In genomic region chr7:132777419-132777818, GRCh38 we compare ENCODE assay signal across 17 cellular contexts.
DNase-seq lines count a peak whose midpoint lies in the region; ATAC-seq and TF ChIP-seq lines count a peak whose summit lies in the region.
"Had no signal": no experiment of that assay in that cellular context is flagged by ENCODE, and none has a peak within 500 bp of the region (broad histone marks: within the 10 kb centered on the region; RNA-seq: fewer than 3 reads in every experiment).

No MANE protein-coding gene starts in this region.

- H3K27me3 ChIP-seq in CD4-positive, CD25-positive, alpha-beta regulatory T cell (ENCODE audit: control insufficient read depth, insufficient read depth, low read length), result no peaks in the 10 kb centered on the region
- no peaks in the 10 kb centered on the region for H3K27me3 ChIP-seq in OCI-LY1 (ENCODE audit: insufficient read depth, low read length)

- H3K27ac ChIP-seq in CD4-positive, CD25-positive, alpha-beta regulatory T cell (ENCODE audit: insufficient read depth, low read length, poor library complexity, severe bottlenecking), result no peak overlapping the region
- no peak overlapping the region for H3K27ac ChIP-seq in OCI-LY1 (ENCODE audit: low read depth, low read length, poor library complexity, severe bottlenecking)
- H3K27ac ChIP-seq: RWPE1 had no signal

- peak overlapping the region; percentile 20; the same call in 1 of the 2 replicates for H3K4me2 ChIP-seq in OCI-LY1 (ENCODE audit: low read length)

- no peaks in the 10 kb centered on the region for H3K9me2 ChIP-seq in OCI-LY1 (ENCODE audit: low read depth, low read length)

- peak; percentile 42 to 54 for ATAC-seq in CD4-positive, CD25-positive, alpha-beta regulatory T cell (ENCODE audit: low read depth in 2 of 2)
- ATAC-seq in memory B cell (ENCODE audit: low read depth) (no peak), GM21619 (IDR thresholded peaks at IDR 0.05; ENCODE audit: unreplicated experiment) (no peak), HG02642 (IDR thresholded peaks at IDR 0.05; ENCODE audit: poor library complexity, unreplicated experiment) (no peak)

- H2AFZ ChIP-seq in OCI-LY1 (ENCODE audit: low read length), result no peak overlapping the region

- H3K27ac Mint-ChIP-seq in CD14-positive monocyte, result no peak overlapping the region
- H3K27ac Mint-ChIP-seq in CD4-positive, CD25-positive, alpha-beta regulatory T cell, result peak overlapping the region in 2 of 3 donors; percentile 84 to 85
- no peak overlapping the region for H3K27ac Mint-ChIP-seq in memory B cell
- H3K27ac Mint-ChIP-seq: B cell had no signal

- TF ChIP-seq CTCF in CD14-positive monocyte (IDR thresholded peaks at IDR 0.05), result no peak
- TF ChIP-seq CTCF in OCI-LY1 (IDR thresholded peaks at IDR 0.05; ENCODE audit: low read length), result no peak

- intact Hi-C loops in CD14-positive monocyte (cut with micrococcal nuclease), result no loop called here

- no peaks in the 10 kb centered on the region for H3K36me3 ChIP-seq in CD4-positive, CD25-positive, alpha-beta regulatory T cell (ENCODE audit: control insufficient read depth, insufficient read depth, low read length)
- no peaks in the 10 kb centered on the region for H3K36me3 ChIP-seq in OCI-LY1 (ENCODE audit: insufficient read depth, low read length)
- H3K36me3 ChIP-seq: HAP-1 had no signal

- H3K4me3 ChIP-seq in CD4-positive, CD25-positive, alpha-beta regulatory T cell (ENCODE audit: low read depth, low read length), result peak overlapping the region; percentile 80
- no peak overlapping the region for H3K4me3 ChIP-seq in OCI-LY1 (ENCODE audit: low read depth, low read length, poor library complexity, severe bottlenecking)
- H3K4me3 ChIP-seq: HAP-1 had no signal

- no peak overlapping the region for H3K9ac ChIP-seq in OCI-LY1 (ENCODE audit: low read length)

- no peaks in the 10 kb centered on the region for H3F3A ChIP-seq in OCI-LY1 (ENCODE audit: insufficient read depth, low read length)

- H3K79me2 ChIP-seq in OCI-LY1 (ENCODE audit: insufficient read depth, low read length), result no peaks in the 10 kb centered on the region

- DNase-seq in CD14-positive monocyte (ENCODE audit: low spot score) (no peak), memory B cell (ENCODE audit: low spot score in 2 of 2) (no peak), foreskin melanocyte (no peak)
- DNase-seq in CD4-positive, CD25-positive, alpha-beta regulatory T cell, result peak in 2 of 3 donors; percentile 6 to 38
- DNase-seq: DND-41, IMR-90, Kasumi-1, NCI-H1436, NCI-H2029, NCI-H2171 treated with DMSO at 0.1 percent for 48 hours, NCI-H748 treated with DMSO at 0.1 percent for 48 hours had no signal

- peaks cover 6% of the 10 kb centered on the region for H3K4me1 ChIP-seq in CD4-positive, CD25-positive, alpha-beta regulatory T cell (ENCODE audit: control insufficient read depth, insufficient read depth, low read length, poor library complexity, severe bottlenecking)
- peaks cover 5% of the 10 kb centered on the region for H3K4me1 ChIP-seq in OCI-LY1 (ENCODE audit: insufficient read depth, low read length, severe bottlenecking)
- H3K4me1 ChIP-seq: HAP-1 had no signal

- H3K4me1 Mint-ChIP-seq in CD14-positive monocyte (peaks cover 13% of the 10 kb centered on the region), memory B cell (peaks cover 12% of the 10 kb centered on the region)
- peaks cover 10 to 30% (median 19%) of the 10 kb centered on the region in 4 donors for H3K4me1 Mint-ChIP-seq in CD4-positive, CD25-positive, alpha-beta regulatory T cell

- no peaks in the 10 kb centered on the region for H4K20me1 ChIP-seq in OCI-LY1 (ENCODE audit: insufficient read depth, low read length)

- no peaks in the 10 kb centered on the region for H3K9me3 ChIP-seq in CD4-positive, CD25-positive, alpha-beta regulatory T cell (ENCODE audit: control insufficient read depth in 2 of 2, low read length in 2 of 2)
- H3K9me3 ChIP-seq in OCI-LY1 (ENCODE audit: low read length), result no peaks in the 10 kb centered on the region
- H3K9me3 ChIP-seq: HAP-1 had no signal

- H3K9me3 Mint-ChIP-seq in CD14-positive monocyte, result peaks cover 0 to 3% (median 0%) of the 10 kb centered on the region in 7 donors
- peaks cover 0 to 9% (median 0%) of the 10 kb centered on the region in 7 donors for H3K9me3 Mint-ChIP-seq in CD4-positive, CD25-positive, alpha-beta regulatory T cell
- H3K9me3 Mint-ChIP-seq in memory B cell, result peaks cover 2% of the 10 kb centered on the region

- no peaks in the 10 kb centered on the region for H3K36me3 Mint-ChIP-seq in CD14-positive monocyte
- H3K36me3 Mint-ChIP-seq in CD4-positive, CD25-positive, alpha-beta regulatory T cell, result peaks cover 4% of the 10 kb centered on the region
- H3K36me3 Mint-ChIP-seq in memory B cell, result peaks cover 3% of the 10 kb centered on the region

- H3K27me3 Mint-ChIP-seq in CD14-positive monocyte (ENCODE audit: low read depth in 3 of 3), result peaks cover 0 to 11% (median 9%) of the 10 kb centered on the region in 3 donors
- no peaks in the 10 kb centered on the region for H3K27me3 Mint-ChIP-seq in CD4-positive, CD25-positive, alpha-beta regulatory T cell
- H3K27me3 Mint-ChIP-seq in memory B cell, result peaks cover 13% of the 10 kb centered on the region

- H3K4me3 Mint-ChIP-seq in CD14-positive monocyte (peak overlapping the region; percentile 4 to 79), memory B cell (peak overlapping the region; percentile 1)
- peak overlapping the region; percentile 43 to 83 (median 64) for H3K4me3 Mint-ChIP-seq in CD4-positive, CD25-positive, alpha-beta regulatory T cell
- H3K4me3 Mint-ChIP-seq: B cell had no signal

Comparison
In these comparisons a context has a peak if more than half of its experiments do, and no peak if none do; other contexts are left out.
1. DNase-seq: peak in CD4-positive, CD25-positive, alpha-beta regulatory T cell (2 of 3); none in CD14-positive monocyte (single experiment), memory B cell (0 of 2) and foreskin melanocyte (single experiment).
2. H3K27ac Mint-ChIP-seq: peak in CD4-positive, CD25-positive, alpha-beta regulatory T cell (2 of 3); none in CD14-positive monocyte (0 of 7) and memory B cell (single experiment).
3. H3K4me3 Mint-ChIP-seq: peak in every context shown above with its lines; median percentile 64 in CD4-positive, CD25-positive, alpha-beta regulatory T cell; 42 in CD14-positive monocyte; 1 in memory B cell.
4. ATAC-seq: peak in CD4-positive, CD25-positive, alpha-beta regulatory T cell (2 of 2); none in memory B cell (single experiment), GM21619 (single experiment) and HG02642 (single experiment).